ENCODE assay signal across 17 cellular contexts in the genomic region with DNA sequence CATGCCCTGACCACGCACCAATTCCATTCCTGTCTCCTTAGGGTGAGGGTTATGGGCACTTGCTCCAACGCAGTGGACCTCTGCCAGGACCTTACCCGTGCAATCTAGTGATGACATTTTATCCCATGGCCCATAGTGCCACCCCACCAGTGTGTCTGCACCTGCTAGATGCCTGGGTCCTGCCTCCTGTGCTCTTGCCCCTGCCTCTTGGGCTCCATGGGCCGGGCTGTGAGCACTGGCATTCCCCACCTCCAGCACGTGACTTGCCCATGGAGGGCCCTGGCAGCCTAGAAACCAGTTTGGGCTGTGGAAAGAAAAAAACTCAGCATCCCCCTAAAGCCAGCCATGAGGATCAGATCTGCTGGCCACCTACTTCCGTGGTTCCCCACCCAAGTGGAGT.
"Had no signal": no experiment of that assay in that cellular context is flagged by ENCODE, and none has a peak within 500 bp of the region (broad histone marks: within the 10 kb centered on the region; RNA-seq: fewer than 3 reads in every experiment).

No MANE protein-coding gene starts in this region.

- H3K27ac Mint-ChIP-seq: naive thymus-derived CD4-positive, alpha-beta T cell; stimulated activated naive CD8-positive, alpha-beta T cell treated with anti-CD3 and anti-CD28 coated beads, Interleukin-15, Interleukin-2, amounts not matched to agents 100 ng/mL and 50 ng/mL, for 24 hours had no signal

- H3K4me1 Mint-ChIP-seq: central memory CD8-positive, alpha-beta T cell had no signal

- H3K4me3 ChIP-seq: esophagus squamous epithelium, gastroesophageal sphincter, lung, right atrium auricular region, smooth muscle cell, tibial artery had no signal

- H3K4me2 ChIP-seq: smooth muscle cell had no signal

- H3K27ac ChIP-seq: epithelial cell of prostate, esophagus squamous epithelium, right atrium auricular region, tibial artery had no signal

- H3K27me3 ChIP-seq: gastroesophageal sphincter, right atrium auricular region had no signal

- H3K36me3 Mint-ChIP-seq: naive thymus-derived CD4-positive, alpha-beta T cell had no signal

- FAIRE-seq: kidney had no signal

- H3K4me3 Mint-ChIP-seq: central memory CD8-positive, alpha-beta T cell; naive thymus-derived CD4-positive, alpha-beta T cell; stimulated activated naive CD8-positive, alpha-beta T cell treated with anti-CD3 and anti-CD28 coated beads, Interleukin-15, Interleukin-2, amounts not matched to agents 100 ng/mL and 50 ng/mL, for 24 hours had no signal

- H3K9me3 Mint-ChIP-seq: central memory CD8-positive, alpha-beta T cell; naive thymus-derived CD4-positive, alpha-beta T cell; stimulated activated naive CD8-positive, alpha-beta T cell treated with anti-CD3 and anti-CD28 coated beads, Interleukin-15, Interleukin-2, amounts not matched to agents 100 ng/mL and 50 ng/mL, for 24 hours had no signal

- H3K36me3 ChIP-seq: esophagus squamous epithelium, gastroesophageal sphincter, tibial artery had no signal

- ATAC-seq: gastroesophageal sphincter; left ventricle myocardium superior; naive thymus-derived CD4-positive, alpha-beta T cell had no signal

- DNase-seq: effector memory CD4-positive, alpha-beta T cell; esophagus squamous epithelium; foreskin fibroblast; kidney; left colon; left ventricle myocardium superior; mesendoderm; naive thymus-derived CD4-positive, alpha-beta T cell; stimulated activated CD4-positive, alpha-beta T cell treated with anti-CD3 and anti-CD28 coated beads, Interleukin-2, amount 100 ng/mL, for 48 hours; tibial artery had no signal

- H3K9me3 ChIP-seq: esophagus squamous epithelium, gastroesophageal sphincter, right atrium auricular region, tibial artery had no signal

- H3K4me1 ChIP-seq: esophagus squamous epithelium, tibial artery had no signal
